Comparison of ENCODE assay signal across 8 cellular contexts in the genomic region with DNA sequence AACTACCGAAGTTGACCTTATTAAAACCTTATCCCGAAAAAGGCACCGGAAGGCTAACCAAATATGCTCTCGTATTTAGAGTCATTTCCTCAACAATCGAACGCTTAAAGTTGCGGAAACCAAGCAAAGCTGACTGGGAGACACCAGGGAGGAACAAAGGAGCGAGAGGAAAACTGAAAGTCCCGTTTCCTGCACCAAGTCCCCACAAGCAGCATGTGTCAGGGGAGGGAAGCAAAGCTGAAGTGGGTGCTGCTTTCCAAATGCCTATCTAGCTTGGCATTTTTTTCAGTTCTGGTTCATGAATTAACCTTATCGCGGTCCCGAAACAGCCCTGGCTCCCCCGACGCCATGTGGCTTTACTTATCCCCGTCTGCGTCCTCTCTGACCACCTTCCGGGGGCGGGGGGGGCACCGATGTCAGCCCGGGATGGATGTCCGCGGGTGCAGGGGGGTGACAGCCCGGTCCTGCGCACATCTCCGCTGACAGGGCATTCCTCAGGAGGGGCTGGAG. TPM values are rescaled to one million over a fixed set of nuclear protein-coding genes. Genes with fewer than 3 reads are reported as not detected.
DNase-seq lines count a peak whose midpoint lies in the region; ATAC-seq and TF ChIP-seq lines count a peak whose summit lies in the region.

No MANE protein-coding gene starts in this region.

- DNase-seq in G401 (ENCODE audit: low spot score) (peak; percentile 32), WERI-Rb-1 (peak; percentile 83), esophagus squamous epithelium (lab: John Stamatoyannopoulos, UW) (no peak), NCI-H1694 (lab: John Stamatoyannopoulos, UW) (no peak), germinal center (ENCODE audit: low spot score) (no peak)

- intact Hi-C loops in esophagus squamous epithelium (cut with DNase I) = no loop called here

- WGBS in esophagus squamous epithelium, 2 donors = 1% methylated on average over 15 to 16 of the region's 25 CpGs
- under 1% methylated on average over 25 of the region's 25 CpGs for WGBS in urinary bladder

- H3K9me3 ChIP-seq in WERI-Rb-1 (ENCODE audit: severe bottlenecking) (no peaks in the 10 kb centered on the region), esophagus squamous epithelium (no peaks in the 10 kb centered on the region), muscle layer of colon (ENCODE audit: low read length) (no peaks in the 10 kb centered on the region)

- TF ChIP-seq CTCF in WERI-Rb-1 (IDR thresholded peaks at IDR 0.05; ENCODE audit: low read depth, low read length) (no peak), esophagus squamous epithelium (IDR thresholded peaks at IDR 0.05) (no peak)

- no peak for TF ChIP-seq POLR2A in esophagus squamous epithelium (IDR thresholded peaks at IDR 0.05)

- H3K4me1 ChIP-seq in esophagus squamous epithelium (peaks cover 5 to 97% (median 34%) of the 10 kb centered on the region in 3 donors), muscle layer of colon (ENCODE audit: insufficient read depth, low read length) (peaks cover 78% of the 10 kb centered on the region), urinary bladder (ENCODE audit: insufficient read depth) (no peaks in the 10 kb centered on the region)

- H3K27ac ChIP-seq in WERI-Rb-1 (peak overlapping the region; percentile 96), esophagus squamous epithelium (peak overlapping the region; percentile 71 to 91 (median 86)), muscle layer of colon (ENCODE audit: low read depth, low read length) (peak overlapping the region; percentile 87), urinary bladder (ENCODE audit: low read depth) (peak overlapping the region; percentile 90)

- H3K4me3 ChIP-seq in WERI-Rb-1 (ENCODE audit: low read depth, low read length) = peak overlapping the region; percentile 57
- H3K4me3 ChIP-seq in esophagus squamous epithelium = peak overlapping the region; percentile 37 to 75 (median 57)
- peak overlapping the region; percentile 62 to 69 for H3K4me3 ChIP-seq in muscle layer of colon (ENCODE audit: low read depth in 1 of 2, low read length in 2 of 2)
- peak overlapping the region; percentile 62 for H3K4me3 ChIP-seq in urinary bladder (ENCODE audit: low read depth, low read length)

- H3K36me3 ChIP-seq in WERI-Rb-1 (no peaks in the 10 kb centered on the region; the same call in 1 of the 2 replicates), esophagus squamous epithelium (no peaks in the 10 kb centered on the region), muscle layer of colon (ENCODE audit: insufficient read depth, low read length) (no peaks in the 10 kb centered on the region), urinary bladder (ENCODE audit: insufficient read depth) (no peaks in the 10 kb centered on the region)

- no peaks in the 10 kb centered on the region for H3K27me3 ChIP-seq in WERI-Rb-1 (ENCODE audit: insufficient read depth, low read depth, severe bottlenecking)
- H3K27me3 ChIP-seq in esophagus squamous epithelium = no peaks in the 10 kb centered on the region
- H3K27me3 ChIP-seq in muscle layer of colon (ENCODE audit: control insufficient read depth in 1 of 2, insufficient read depth in 2 of 2, low read length in 2 of 2) = no peaks in the 10 kb centered on the region

- H3K9ac ChIP-seq in muscle layer of colon (ENCODE audit: low read length) = peak overlapping the region; percentile 62

- peak; percentile 48 for ATAC-seq in HG03378 (IDR thresholded peaks at IDR 0.05; ENCODE audit: unreplicated experiment)

- in situ Hi-C loops in G401 (cut with HindIII; ENCODE audit: low sequenced_read_pairs) = no loop called here

RNA-seq across cellular contexts. Expression of a gene that starts 44.1 kb away (rescaled TPM):
- total RNA-seq in G401 (2014; rRNA removed; shearing (Covaris generic)) = 8.4 and 9.6 TPM in 2 replicates
- total RNA-seq in esophagus squamous epithelium = 10 to 100 TPM; 18.0 to 23.9 (median 19.2) TPM
- 30.5 TPM for total RNA-seq in urinary bladder
- 16.1 TPM for polyA plus RNA-seq in urinary bladder

Comparison
In these comparisons a context has a peak if more than half of its experiments do, and no peak if none do; other contexts are left out.
1. DNase-seq: peak in G401 (single experiment) and WERI-Rb-1 (single experiment); none in esophagus squamous epithelium (single experiment), NCI-H1694 (single experiment) and germinal center (single experiment).
2. Peak in every context shown above with its lines, with median percentiles within 50 percentile points of each other: H3K27ac ChIP-seq and H3K4me3 ChIP-seq.